Comparison of ENCODE assay signal across 8 cellular contexts in the genomic region with DNA sequence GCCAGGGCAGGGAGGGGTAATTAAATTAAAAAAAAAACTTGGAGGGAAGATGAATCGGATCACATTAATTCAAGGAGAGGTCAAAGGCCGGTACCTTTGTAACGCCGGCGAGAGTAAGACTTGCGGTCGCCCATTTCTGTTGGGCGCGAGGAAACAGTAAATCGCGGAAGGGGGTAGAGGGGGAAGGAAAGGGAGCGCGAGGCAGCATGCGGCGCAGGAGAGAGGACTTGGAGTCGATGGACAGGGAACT. TPM values are rescaled to one million over a fixed set of nuclear protein-coding genes. Genes with fewer than 3 reads are reported as not detected.
DNase-seq lines count a peak whose midpoint lies in the region; ATAC-seq, FAIRE-seq and TF ChIP-seq lines count a peak whose summit lies in the region.

No MANE protein-coding gene starts in this region.

- peak overlapping the region; percentile 82 for H3K4me3 Mint-ChIP-seq in Caco-2 (ENCODE audit: unreplicated experiment)

- H3K36me3 ChIP-seq in Caco-2 (ENCODE audit: control insufficient read depth, insufficient read depth, low read length) (no peaks in the 10 kb centered on the region), pancreas (no peaks in the 10 kb centered on the region)

- peaks cover 14% of the 10 kb centered on the region for H3K4me1 ChIP-seq in Caco-2
- peaks cover 7 to 29% (median 7%) of the 10 kb centered on the region in 3 donors for H3K4me1 ChIP-seq in pancreas

- H3K27ac ChIP-seq in epithelial cell of prostate: peak overlapping the region; percentile 82
- H3K27ac ChIP-seq in pancreas: peak overlapping the region; percentile 86 to 98 (median 96)

- intact Hi-C loops in Caco-2 (cut with micrococcal nuclease; ENCODE audit: unreplicated experiment): loop anchor here (1.0 to 10.0 kb wide), 6 partner anchors 23 to 1591 kb away; partner anchors contain the start of genes CHD1 and RIOK2
- intact Hi-C loops in pancreas (cut with DNase I): no loop called here

- DNase-seq in Caco-2 (no peak), RKO (ENCODE audit: low spot score) (peak; percentile 97), epithelial cell of prostate (ENCODE audit: low read depth, low spot score) (no peak), pancreas (no peak), G401 (ENCODE audit: low spot score) (no peak), GM13976 (ENCODE audit: low spot score) (no peak), NCI-H82 (lab: John Stamatoyannopoulos, UW) (no peak)

- no TSS peak for BruUV-seq in Caco-2 (replicated peaks; lab: Mats Ljungman, UMichigan)

- peaks cover 9% of the 10 kb centered on the region for H3K4me1 Mint-ChIP-seq in Caco-2 (ENCODE audit: low read depth, unreplicated experiment)

- in situ Hi-C loops in G401 (cut with HindIII; ENCODE audit: low sequenced_read_pairs) (no loop called here), GM13976 (cut with MboI; ENCODE audit: low sequenced_read_pairs, unreplicated experiment) (no loop called here)

- H3K36me3 Mint-ChIP-seq in Caco-2 (ENCODE audit: insufficient read depth, unreplicated experiment): peaks cover 28% of the 10 kb centered on the region

- WGBS in pancreas, 2 donors: 0 to 1% methylated on average over 16 of the region's 16 CpGs

- no peak for ATAC-seq in pancreas
- ATAC-seq in HG03469 (IDR thresholded peaks at IDR 0.05; ENCODE audit: unreplicated experiment): no peak

- H3K9me3 Mint-ChIP-seq in Caco-2 (ENCODE audit: unreplicated experiment): no peaks in the 10 kb centered on the region

- H3K27me3 ChIP-seq in Caco-2 (replicated peaks; ENCODE audit: control insufficient read depth, insufficient read depth, low read length): no peaks in the 10 kb centered on the region; the same call in 1 of the 2 replicates
- no peaks in the 10 kb centered on the region for H3K27me3 ChIP-seq in pancreas

- H3K4me3 ChIP-seq in Caco-2 (ENCODE audit: low read depth, low read length) (peak overlapping the region; percentile 35), pancreas (peak overlapping the region; percentile 15 to 97 (median 91))

- no peak for FAIRE-seq in pancreas (lab: Jason Lieb, UNC)

- no peak for TF ChIP-seq CTCF in Caco-2 (IDR thresholded peaks at IDR 0.05; ENCODE audit: insufficient read depth in 1 of 2, low read depth in 1 of 2, low read length in 1 of 2, severe bottlenecking in 1 of 2, unreplicated experiment in 1 of 2)
- no peak for TF ChIP-seq CTCF in pancreas (IDR thresholded peaks at IDR 0.05)
- TF ChIP-seq CTCF in GM13976 (IDR thresholded peaks at IDR 0.05; ENCODE audit: borderline replicate concordance, control extremely low read depth, extremely low read depth, insufficient read depth, missing control alignments): no peak

- POLR2A ChIA-PET in Caco-2 (lab: Charles Lee): interaction anchor here (0.6 kb wide), 1 partner anchor 288 kb away, joined by 5 read pairs; no protein-coding TSS in a partner anchor

- H3K27ac Mint-ChIP-seq in Caco-2 (ENCODE audit: unreplicated experiment): peak overlapping the region; percentile 79

- H3K27me3 Mint-ChIP-seq in Caco-2 (ENCODE audit: insufficient read depth, unreplicated experiment): no peaks in the 10 kb centered on the region

- CTCF ChIA-PET in Caco-2 (lab: Charles Lee): interaction anchor here (0.6 kb wide), 2 partner anchors 32 to 122 kb away, joined by 3 to 4 read pairs; no protein-coding TSS in a partner anchor

- H3K9me3 ChIP-seq in Caco-2 (no peaks in the 10 kb centered on the region), pancreas (no peaks in the 10 kb centered on the region)

RNA-seq across cellular contexts. Expression of gene RGMB, which starts 0.3 kb away (rescaled TPM):
- total RNA-seq in Caco-2 (2022) (16.4 and 17.8 TPM in 2 replicates), pancreas (10 to 100 TPM in 2 of 6 donors, 1 to 10 TPM in 4; 6.5 to 15.3 (median 9.1) TPM)
- 1 to 10 TPM; 2.7 to 5.2 TPM for polyA plus RNA-seq in pancreas
- total RNA-seq in G401 (2014; rRNA removed; shearing (Covaris generic)): 0.49 and 1.2 TPM in 2 replicates
